Comparison of ENCODE assay signal across 19 cellular contexts in genomic region chr13:36665630-36666029, GRCh38. TPM values are rescaled to one million over a fixed set of nuclear protein-coding genes. Genes with fewer than 3 reads are reported as not detected.
DNase-seq lines count a peak whose midpoint lies in the region; TF ChIP-seq lines count a peak whose summit lies in the region.
"Had no signal": no experiment of that assay in that cellular context is flagged by ENCODE, and none has a peak within 500 bp of the region (broad histone marks: within the 10 kb centered on the region; RNA-seq: fewer than 3 reads in every experiment).

No MANE protein-coding gene starts in this region.

- no peak overlapping the region for H2BK5ac ChIP-seq in mesendoderm (ENCODE audit: low read length)

- no peak for TF ChIP-seq CTCF in HEK293 (tag by site-specific recombination; IDR thresholded peaks at IDR 0.05)

- H3K23ac ChIP-seq in mesendoderm (ENCODE audit: low read length): no peak overlapping the region

- H3K4ac ChIP-seq in mesendoderm (ENCODE audit: low read depth, low read length): no peak overlapping the region

- H3K18ac ChIP-seq in mesendoderm (ENCODE audit: low read length): no peak overlapping the region

- H3K4me1 ChIP-seq in HEK293 (ENCODE audit: control insufficient read depth, insufficient read depth, low read length): no peaks in the 10 kb centered on the region
- no peaks in the 10 kb centered on the region for H3K4me1 ChIP-seq in mesendoderm (ENCODE audit: control insufficient read depth, low read depth, low read length)
- H3K4me1 ChIP-seq: A549, BE2C had no signal

- H3K27me3 ChIP-seq in mesendoderm (ENCODE audit: insufficient read depth, low read length, poor library complexity): no peaks in the 10 kb centered on the region
- H3K27me3 ChIP-seq: BLaER1 treated with 17β-estradiol and CSF1 and Interleukin-3, amounts not matched to agents 10 nM and 100 nM had no signal

- POLR2A ChIA-PET in HEK293 (lab: Yijun Ruan, JAX): no interaction called here

- no peak overlapping the region for H3K56ac ChIP-seq in mesendoderm (ENCODE audit: low read length)

- H2AK5ac ChIP-seq in mesendoderm (ENCODE audit: low read length): no peak overlapping the region

- H3K27ac ChIP-seq in HEK293 (ENCODE audit: extremely low read depth, low read depth, low read length): no peak overlapping the region
- no peak overlapping the region for H3K27ac ChIP-seq in mesendoderm (ENCODE audit: low read depth, low read length)
- H3K27ac ChIP-seq: A549; BLaER1 treated with 17β-estradiol and CSF1 and Interleukin-3, amounts not matched to agents 10 nM and 100 nM had no signal

- H3K36me3 ChIP-seq in HEK293 (ENCODE audit: control insufficient read depth in 2 of 2, insufficient read depth in 1 of 2, low read length in 2 of 2): no peaks in the 10 kb centered on the region
- H3K36me3 ChIP-seq in mesendoderm (ENCODE audit: control insufficient read depth, insufficient read depth, low read length): no peaks in the 10 kb centered on the region
- H3K36me3 ChIP-seq: BE2C; BLaER1 treated with 17β-estradiol and CSF1 and Interleukin-3, amounts not matched to agents 10 nM and 100 nM had no signal

- H4K5ac ChIP-seq in mesendoderm (ENCODE audit: low read length): no peak overlapping the region

- no peak overlapping the region for H2BK120ac ChIP-seq in mesendoderm (ENCODE audit: low read depth, low read length)

- DNase-seq in DMS79 (lab: John Stamatoyannopoulos, UW): peak; percentile 46
- DNase-seq in DMS79 treated with DMSO at 0.1 percent for 48 hours (lab: John Stamatoyannopoulos, UW): no peak
- DNase-seq in NCI-H510A treated with DMSO at 0.1 percent for 48 hours (lab: John Stamatoyannopoulos, UW): peak; percentile 62
- DNase-seq in NCI-H510A (lab: John Stamatoyannopoulos, UW): no peak
- DNase-seq in mesendoderm: no peak
- DNase-seq: 8988T; ACHN; AML-193; BE2C; CD4-positive, alpha-beta T cell; CD8-positive, alpha-beta memory T cell; DMS 273 treated with DMSO at 0.1 percent for 48 hours; GF-D8; H7; HCEC 1CT had no signal

- CTCF ChIA-PET in HEK293 (lab: Yijun Ruan, JAX): no interaction called here

- H3K4me2 ChIP-seq in mesendoderm (ENCODE audit: low read length): no peak overlapping the region
- H3K4me2 ChIP-seq: A549; BLaER1 treated with 17β-estradiol and CSF1 and Interleukin-3, amounts not matched to agents 10 nM and 100 nM had no signal

- H4K8ac ChIP-seq in mesendoderm (ENCODE audit: low read depth, low read length): no peak overlapping the region

- no peaks in the 10 kb centered on the region for H3K79me1 ChIP-seq in mesendoderm (ENCODE audit: low read length)

- no peaks in the 10 kb centered on the region for H3K9me3 ChIP-seq in HEK293 (ENCODE audit: control insufficient read depth, insufficient read depth, low read depth, low read length)
- H3K9me3 ChIP-seq: A549; BE2C; BLaER1 treated with 17β-estradiol and CSF1 and Interleukin-3, amounts not matched to agents 10 nM and 100 nM had no signal

- no CpG with 5 or more reads among the region's 3 CpGs for WGBS in mesendoderm (ENCODE audit: extremely low coverage, insufficient coverage, low lambda C conversion rate)

- H3K79me2 ChIP-seq in mesendoderm (ENCODE audit: control insufficient read depth, insufficient read depth, low read length): no peaks in the 10 kb centered on the region

- no peak overlapping the region for H2BK15ac ChIP-seq in mesendoderm (replicated peaks; ENCODE audit: low read depth)

- H3K9ac ChIP-seq in mesendoderm (ENCODE audit: low read length): no peak overlapping the region
- H3K9ac ChIP-seq: BLaER1 treated with 17β-estradiol and CSF1 and Interleukin-3, amounts not matched to agents 10 nM and 100 nM had no signal

- H3K4me3 ChIP-seq in HEK293 (ENCODE audit: low read depth, low read length) (no peak overlapping the region), mesendoderm (ENCODE audit: low read length) (no peak overlapping the region)
- H3K4me3 ChIP-seq: A549; BLaER1 treated with 17β-estradiol and CSF1 and Interleukin-3, amounts not matched to agents 10 nM and 100 nM had no signal

TF ChIP-seq in HEK293, 187 proteins besides CTCF, POLR2A, EP300 and RAD21:
- TF ChIP-seq ZNF768 (tag by site-specific recombination; IDR thresholded peaks at IDR 0.05): no peak
- no peak for TF ChIP-seq ZNF112 (tag by site-specific recombination; IDR thresholded peaks at IDR 0.05)
- no peak for TF ChIP-seq ZNF561 (tag by site-specific recombination; IDR thresholded peaks at IDR 0.05; ENCODE audit: borderline replicate concordance)
- TF ChIP-seq ZNF394 (tag by site-specific recombination; IDR thresholded peaks at IDR 0.05; ENCODE audit: borderline replicate concordance): no peak
- no peak for TF ChIP-seq ZBTB7A (tag by site-specific recombination; IDR thresholded peaks at IDR 0.05; ENCODE audit: low read depth)
- TF ChIP-seq ZNF677 (tag by site-specific recombination; IDR thresholded peaks at IDR 0.05): peak; percentile 92
- no peak for TF ChIP-seq GLI4 (tag by site-specific recombination; IDR thresholded peaks at IDR 0.05)

RNA-seq across cellular contexts. Expression of gene SERTM1, which starts 8.2 kb away (rescaled TPM):
- 0.80 TPM for polyA plus RNA-seq in mesendoderm (2013, experiment 1 of 2)
- 0.77 TPM for polyA plus RNA-seq in mesendoderm (2013, experiment 2 of 2)
- polyA plus RNA-seq: A549; CD14-positive monocyte; CD8-positive, alpha-beta memory T cell had no signal

Comparison
In these comparisons a context has a peak if more than half of its experiments do, and no peak if none do; other contexts are left out.
1. DNase-seq: peak in DMS79 (single experiment) and NCI-H510A treated with DMSO at 0.1 percent for 48 hours (single experiment); none in DMS79 treated with DMSO at 0.1 percent for 48 hours (single experiment), NCI-H510A (single experiment) and mesendoderm (single experiment).